Comparison of ENCODE assay signal across 8 cellular contexts in genomic region chr2:85504434-85505261, GRCh38. TPM values are rescaled to one million over a fixed set of nuclear protein-coding genes. Genes with fewer than 3 reads are reported as not detected.
DNase-seq lines count a peak whose midpoint lies in the region; ATAC-seq lines count a peak whose summit lies in the region.

No MANE protein-coding gene starts in this region.

- DNase-seq in GM23248 (peak; percentile 97), NCI-H524 treated with DMSO at 0.1 percent for 48 hours (lab: John Stamatoyannopoulos, UW) (peak; percentile 66), epithelial cell of prostate (ENCODE audit: low read depth, low spot score) (peak; percentile 95), renal cortical epithelial cell (ENCODE audit: low read depth) (peak; percentile 99), SIG-M5 (lab: John Stamatoyannopoulos, UW) (no peak)
- no peak for DNase-seq in effector CD8-positive, alpha-beta T cell (lab: John Stamatoyannopoulos, UW)
- no peak for DNase-seq in activated naive CD4-positive, alpha-beta T cell (lab: John Stamatoyannopoulos, UW)

- H4K20me1 ChIP-seq in GM23248 (ENCODE audit: insufficient read depth), result no peaks in the 10 kb centered on the region

- H3K4me3 ChIP-seq in GM23248, result peak overlapping the region; percentile 12; the same call in 1 of the 2 replicates

- no peak overlapping the region for H2AFZ ChIP-seq in GM23248

- no peaks in the 10 kb centered on the region for H3K27me3 ChIP-seq in GM23248 (replicated peaks; ENCODE audit: insufficient read depth)

- no peaks in the 10 kb centered on the region for H3K79me2 ChIP-seq in GM23248 (ENCODE audit: insufficient read depth)

- peaks cover 44% of the 10 kb centered on the region for H3F3A ChIP-seq in GM23248 (ENCODE audit: insufficient read depth)

- H3K9me2 ChIP-seq in GM23248 (ENCODE audit: insufficient read depth), result no peaks in the 10 kb centered on the region

- no peaks in the 10 kb centered on the region for H3K36me3 ChIP-seq in GM23248 (ENCODE audit: low read depth)

- peak overlapping the region; percentile 82 for H3K27ac ChIP-seq in GM23248
- peak overlapping the region; percentile 70 for H3K27ac ChIP-seq in epithelial cell of prostate

- WGBS in GM23248 (ENCODE audit: low coverage in 1 of 2, low lambda C conversion rate in 2 of 2, missing lambda C conversion rate in 2 of 2), 2 experiments, result 14 to 15% methylated on average over 9 of the region's 9 CpGs

- no peak for ATAC-seq in GM18520 (IDR thresholded peaks at IDR 0.05; ENCODE audit: unreplicated experiment)

- peak overlapping the region; percentile 58 for H3K9ac ChIP-seq in GM23248

- H3K4me2 ChIP-seq in GM23248 (ENCODE audit: unreplicated experiment), result peak overlapping the region; percentile 47

- H3K9me3 ChIP-seq in GM23248 (ENCODE audit: low read depth), result no peaks in the 10 kb centered on the region

- peaks cover 44% of the 10 kb centered on the region for H3K4me1 ChIP-seq in GM23248 (ENCODE audit: insufficient read depth)

- in situ Hi-C loops in GM23248 (cut with MboI), result no loop called here

RNA-seq across cellular contexts. Expression of gene MAT2A, which starts 34.3 kb away (rescaled TPM):
- 104 and 125 TPM in 2 replicates for total RNA-seq in GM23248 (2014; rRNA removed; shearing (Covaris generic))
- polyA plus RNA-seq in GM23248 (2016; fragmentation: Nextera tagmentation; extraction: Ambion mirVana), result 193 and 217 TPM in 2 replicates
- 54.9 and 292 TPM in 2 replicates for total RNA-seq in renal cortical epithelial cell

RNA-seq across cellular contexts. Expression of gene GGCX, which starts 56.6 kb away (rescaled TPM):
- 74.7 and 81.3 TPM in 2 replicates for total RNA-seq in GM23248 (2014; rRNA removed; shearing (Covaris generic))
- 62.7 and 65.4 TPM in 2 replicates for polyA plus RNA-seq in GM23248 (2016; fragmentation: Nextera tagmentation; extraction: Ambion mirVana)
- total RNA-seq in renal cortical epithelial cell, result 32.6 and 51.4 TPM in 2 replicates

Comparison
In these comparisons a context has a peak if more than half of its experiments do, and no peak if none do; other contexts are left out.
1. DNase-seq: peak in GM23248 (single experiment), NCI-H524 treated with DMSO at 0.1 percent for 48 hours (single experiment), epithelial cell of prostate (single experiment) and renal cortical epithelial cell (single experiment); none in SIG-M5 (single experiment), effector CD8-positive, alpha-beta T cell (single experiment) and activated naive CD4-positive, alpha-beta T cell (0 of 4).